Comparison of ENCODE assay signal across 9 cellular contexts in genomic region chr11:7600205-7600775, GRCh38.
DNase-seq lines count a peak whose midpoint lies in the region; ATAC-seq and TF ChIP-seq lines count a peak whose summit lies in the region.
"Had no signal": no experiment of that assay in that cellular context is flagged by ENCODE, and none has a peak within 500 bp of the region (broad histone marks: within the 10 kb centered on the region; RNA-seq: fewer than 3 reads in every experiment).

No MANE protein-coding gene starts in this region.

- H3K9me2 ChIP-seq in hepatocyte (replicated peaks; ENCODE audit: insufficient read depth) (no peaks in the 10 kb centered on the region), Karpas-422 (replicated peaks; ENCODE audit: insufficient read depth, low read length) (no peaks in the 10 kb centered on the region)

- TF ChIP-seq CTCF in HFFc6 (IDR thresholded peaks at IDR 0.05) = no peak
- TF ChIP-seq CTCF in VCaP (conservative IDR thresholded peaks at IDR 0.05) = no peak
- TF ChIP-seq CTCF in hepatocyte (IDR thresholded peaks at IDR 0.05; ENCODE audit: poor library complexity) = no peak

- no peaks in the 10 kb centered on the region for H3K36me3 Mint-ChIP-seq in HFFc6 (ENCODE audit: low read depth)
- peaks cover 6% of the 10 kb centered on the region for H3K36me3 Mint-ChIP-seq in T-helper 17 cell (ENCODE audit: low read depth)

- H3K27ac ChIP-seq in VCaP = peak overlapping the region; percentile 97; the same call in 1 of the 2 replicates
- H3K27ac ChIP-seq in hepatocyte = peak overlapping the region; percentile 75
- no peak overlapping the region for H3K27ac ChIP-seq in Karpas-422 (ENCODE audit: low read length)

- H3K79me2 ChIP-seq in hepatocyte (no peaks in the 10 kb centered on the region), Karpas-422 (ENCODE audit: low read length) (no peaks in the 10 kb centered on the region)

- no peak overlapping the region for H2AFZ ChIP-seq in hepatocyte
- no peak overlapping the region for H2AFZ ChIP-seq in Karpas-422 (ENCODE audit: low read length)

- no peaks in the 10 kb centered on the region for H3K27me3 ChIP-seq in hepatocyte
- no peaks in the 10 kb centered on the region for H3K27me3 ChIP-seq in Karpas-422 (ENCODE audit: low read length)

- 36% methylated on average over 6 of the region's 6 CpGs for WGBS in hepatocyte (ENCODE audit: low lambda C conversion rate, missing lambda C conversion rate)

- H3K4me3 Mint-ChIP-seq in HFFc6 (no peak overlapping the region), T-helper 17 cell (no peak overlapping the region)

- H3K36me3 ChIP-seq in hepatocyte (replicated peaks; ENCODE audit: insufficient read depth, low read depth) (no peaks in the 10 kb centered on the region), Karpas-422 (ENCODE audit: insufficient read depth, low read length) (no peaks in the 10 kb centered on the region)

- H4K20me1 ChIP-seq in hepatocyte (ENCODE audit: insufficient read depth, poor library complexity, severe bottlenecking) (no peaks in the 10 kb centered on the region), Karpas-422 (ENCODE audit: insufficient read depth, low read depth, low read length) (0 out of 2 replicates have a peak, but pooled peaks cover 4% of the 10 kb centered on the region)

- TF ChIP-seq POLR2A in erythroblast (IDR thresholded peaks at IDR 0.05; ENCODE audit: low read length) = no peak

- H3K9ac ChIP-seq in Karpas-422 (ENCODE audit: low read length) = no peak overlapping the region

- H3K4me1 Mint-ChIP-seq in HFFc6 (ENCODE audit: low read depth) (peaks cover 15% of the 10 kb centered on the region), T-helper 17 cell (peaks cover 12% of the 10 kb centered on the region)

- H3K4me2 ChIP-seq in hepatocyte = peak overlapping the region; percentile 45
- H3K4me2 ChIP-seq in Karpas-422 (ENCODE audit: low read depth, low read length, poor library complexity, severe bottlenecking) = no peak overlapping the region

- H3K4me1 ChIP-seq in hepatocyte (ENCODE audit: insufficient read depth) = peaks cover 55% of the 10 kb centered on the region
- H3K4me1 ChIP-seq in Karpas-422 (ENCODE audit: low read length) = no peaks in the 10 kb centered on the region

- no peak for ATAC-seq in T-helper 17 cell

- no peaks in the 10 kb centered on the region for H3K9me3 Mint-ChIP-seq in HFFc6

- H3K27me3 Mint-ChIP-seq in HFFc6 (ENCODE audit: insufficient read depth) (no peaks in the 10 kb centered on the region), T-helper 17 cell (no peaks in the 10 kb centered on the region)

- DNase-seq in HFFc6 = peak; percentile 71
- DNase-seq in hepatocyte (ENCODE audit: low spot score) = peak; percentile 76
- peak; percentile 41 for DNase-seq in stromal cell of bone marrow (ENCODE audit: low read depth)
- no peak for DNase-seq in erythroblast (lab: John Stamatoyannopoulos, UW)
- DNase-seq in mesenteric fat pad (ENCODE audit: low spot score) = no peak
- DNase-seq in T-helper 17 cell = no peak
- no peak for DNase-seq in Karpas-422
- DNase-seq: NCI-H2227 treated with DMSO at 0.1 percent for 48 hours had no signal

- H3K9me3 ChIP-seq in hepatocyte (ENCODE audit: low read depth) (no peaks in the 10 kb centered on the region), T-helper 17 cell (ENCODE audit: control insufficient read depth, low read length, poor library complexity, severe bottlenecking) (no peaks in the 10 kb centered on the region), Karpas-422 (ENCODE audit: low read length) (no peaks in the 10 kb centered on the region)

- H3K27ac Mint-ChIP-seq in HFFc6 (peak overlapping the region; percentile 55), T-helper 17 cell (no peak overlapping the region)

- H3K4me3 ChIP-seq in hepatocyte = no peak overlapping the region
- no peak overlapping the region for H3K4me3 ChIP-seq in Karpas-422 (ENCODE audit: low read length)

Comparison
In these comparisons a context has a peak if more than half of its experiments do, and no peak if none do; other contexts are left out.
1. DNase-seq: peak in HFFc6 (single experiment), hepatocyte (single experiment) and stromal cell of bone marrow (single experiment); none in erythroblast (0 of 2), mesenteric fat pad (single experiment), T-helper 17 cell (0 of 3) and Karpas-422 (single experiment).